12 cellular contexts compared by ENCODE assay signal in genomic region chr16:164436-165217, GRCh38. TPM values are rescaled to one million over a fixed set of nuclear protein-coding genes. Genes with fewer than 3 reads are reported as not detected.
DNase-seq lines count a peak whose midpoint lies in the region; ATAC-seq and TF ChIP-seq lines count a peak whose summit lies in the region.
"Not testable (repeated sequence)": the region's sequence is repeated elsewhere in the genome, so short reads cannot be mapped to it uniquely, and the experiment has no call there.
"Had no signal": no experiment of that assay in that cellular context is flagged by ENCODE, and none has a peak within 500 bp of the region (broad histone marks: within the 10 kb centered on the region; RNA-seq: fewer than 3 reads in every experiment).

No MANE protein-coding gene starts in this region.

- H3K79me1 ChIP-seq in mesendoderm (ENCODE audit: low read length) = not testable (repeated sequence)

- not testable (repeated sequence) for H3K79me2 ChIP-seq in SK-N-SH (ENCODE audit: insufficient read depth); hepatocyte; mesendoderm (ENCODE audit: control insufficient read depth, insufficient read depth, low read length)

- TF ChIP-seq CTCF in GM13977 (IDR thresholded peaks at IDR 0.05; ENCODE audit: extremely low read depth, insufficient read depth, missing control alignments); SK-N-SH (IDR thresholded peaks at IDR 0.05); epithelial cell of proximal tubule (conservative IDR thresholded peaks at IDR 0.05; ENCODE audit: low read depth, low read length); hepatocyte (IDR thresholded peaks at IDR 0.05; ENCODE audit: poor library complexity): not testable (repeated sequence)

- H3K56ac ChIP-seq in mesendoderm (ENCODE audit: low read length) = not testable (repeated sequence)

- DNase-seq in AG20443 (ENCODE audit: low spot score) (peak; percentile 28), GM13977 (ENCODE audit: low spot score) (peak; percentile 82), SK-N-SH (peak; percentile 94)
- DNase-seq in activated naive CD4-positive, alpha-beta T cell treated with anti-CD3 and anti-CD28 coated beads, Interleukin-2, amount 50 U/mL, for 72 hours (ENCODE audit: low spot score in 2 of 2); epithelial cell of proximal tubule (ENCODE audit: low read depth); hepatocyte (ENCODE audit: low spot score); mesendoderm: not testable (repeated sequence)

- H2AFZ ChIP-seq in SK-N-SH (ENCODE audit: low read depth); hepatocyte: not testable (repeated sequence)

- not testable (repeated sequence) for H2BK15ac ChIP-seq in mesendoderm (replicated peaks; ENCODE audit: low read depth)

- TF ChIP-seq EP300 in SK-N-SH (IDR thresholded peaks at IDR 0.05; ENCODE audit: borderline replicate concordance in 1 of 2, low read depth in 1 of 2, low read length in 1 of 2) = not testable (repeated sequence)

- H4K20me1 ChIP-seq in SK-N-SH (ENCODE audit: insufficient read depth); hepatocyte (ENCODE audit: insufficient read depth, poor library complexity, severe bottlenecking): not testable (repeated sequence)

- in situ Hi-C loops in GM13977 (cut with MboI; ENCODE audit: low pct_unique_long_range_greater_than_20kb, low sequenced_read_pairs, unreplicated experiment) = not testable (repeated sequence)

- H3K9me3 ChIP-seq in SK-N-SH; hepatocyte (ENCODE audit: low read depth); skeletal muscle satellite cell (replicated peaks; ENCODE audit: low read length): not testable (repeated sequence)

- H3K9me2 ChIP-seq in SK-N-SH; hepatocyte (replicated peaks; ENCODE audit: insufficient read depth): not testable (repeated sequence)

- not testable (repeated sequence) for H4K8ac ChIP-seq in mesendoderm (ENCODE audit: low read depth, low read length)

- not testable (repeated sequence) for H3K9me3 Mint-ChIP-seq in activated naive CD4-positive, alpha-beta T cell treated with anti-CD3 and anti-CD28 coated beads, Interleukin-2, amount 50 U/mL, for 72 hours

- H4K5ac ChIP-seq in mesendoderm (ENCODE audit: low read length) = not testable (repeated sequence)

- 0% methylated on average over 6 of the region's 113 CpGs for WGBS in SK-N-SH (ENCODE audit: low lambda C conversion rate)
- 4% methylated on average over 10 of the region's 113 CpGs for WGBS in hepatocyte (ENCODE audit: low lambda C conversion rate, missing lambda C conversion rate)
- no CpG with 5 or more reads among the region's 113 CpGs for WGBS in mesendoderm (ENCODE audit: extremely low coverage, insufficient coverage, low lambda C conversion rate)

- peaks cover 0 to 13% of the 10 kb centered on the region in 2 experiments; a peak in 1 of 4 replicates for H3K4me1 ChIP-seq in SK-N-SH (ENCODE audit: control insufficient read depth in 1 of 2, insufficient read depth in 2 of 2, low read depth in 1 of 2, low read length in 1 of 2)
- not testable (repeated sequence) for H3K4me1 ChIP-seq in hepatocyte (ENCODE audit: insufficient read depth); mesendoderm (ENCODE audit: control insufficient read depth, low read depth, low read length); skeletal muscle satellite cell (ENCODE audit: control insufficient read depth, insufficient read depth, low read length)

- not testable (repeated sequence) for H2BK120ac ChIP-seq in mesendoderm (ENCODE audit: low read depth, low read length)

- POLR2A ChIA-PET in SK-N-SH (lab: Yijun Ruan, JAX) = not testable (repeated sequence)

- not testable (repeated sequence) for H2BK5ac ChIP-seq in mesendoderm (ENCODE audit: low read length)

- not testable (repeated sequence) for H2AK5ac ChIP-seq in mesendoderm (ENCODE audit: low read length)

- not testable (repeated sequence) for H3K18ac ChIP-seq in mesendoderm (ENCODE audit: low read length)

- H3K4me2 ChIP-seq in SK-N-SH (peak overlapping the region; percentile 74), hepatocyte (peak overlapping the region; percentile 67), mesendoderm (ENCODE audit: low read length) (peak overlapping the region; percentile 14), skeletal muscle satellite cell (ENCODE audit: low read length) (peak overlapping the region; percentile 46)

- H3K4ac ChIP-seq in mesendoderm (ENCODE audit: low read depth, low read length) = not testable (repeated sequence)

- ATAC-seq in activated naive CD4-positive, alpha-beta T cell treated with anti-CD3 and anti-CD28 coated beads, Interleukin-2, amount 50 U/mL, for 72 hours = peak; percentile 41 to 67

- not testable (repeated sequence) for H3K36me3 ChIP-seq in SK-N-SH (replicated peaks in 1 of 2; ENCODE audit: control insufficient read depth in 1 of 2, insufficient read depth in 2 of 2, low read length in 1 of 2); hepatocyte (replicated peaks; ENCODE audit: insufficient read depth, low read depth); mesendoderm (ENCODE audit: control insufficient read depth, insufficient read depth, low read length); skeletal muscle satellite cell (ENCODE audit: insufficient read depth, low read length)

- TF ChIP-seq RAD21 in SK-N-SH (IDR thresholded peaks at IDR 0.05; ENCODE audit: low read length) = not testable (repeated sequence)

- CTCF ChIA-PET in SK-N-SH (lab: Yijun Ruan, JAX) = interaction anchor here (1.3 to 2.8 kb wide), 6 partner anchors 16 to 197 kb away, joined by 3 to 18 read pairs (median 8); partner anchors contain the start of gene HBQ1

- H3K4me3 ChIP-seq in SK-N-SH (ENCODE audit: low read depth in 2 of 2, low read length in 1 of 2) = peak overlapping the region in 1 of 2 experiments; percentile 32; a peak in 2 of 4 replicates
- H3K4me3 ChIP-seq in epithelial cell of proximal tubule (ENCODE audit: low read depth, low read length) = peak overlapping the region; percentile 6
- not testable (repeated sequence) for H3K4me3 ChIP-seq in hepatocyte; mesendoderm (ENCODE audit: low read length); skeletal muscle satellite cell (ENCODE audit: low read length)

- not testable (repeated sequence) for H3F3A ChIP-seq in SK-N-SH (replicated peaks; ENCODE audit: insufficient read depth)

- not testable (repeated sequence) for H3K9ac ChIP-seq in SK-N-SH; mesendoderm (ENCODE audit: low read length); skeletal muscle satellite cell (ENCODE audit: low read depth, low read length)

- H3K27me3 ChIP-seq in SK-N-SH (ENCODE audit: insufficient read depth) (peaks cover 28% of the 10 kb centered on the region), hepatocyte (peaks cover 63% of the 10 kb centered on the region), mesendoderm (ENCODE audit: insufficient read depth, low read length, poor library complexity) (peaks cover 31% of the 10 kb centered on the region), skeletal muscle satellite cell (ENCODE audit: control insufficient read depth, insufficient read depth, low read length) (peaks cover 47% of the 10 kb centered on the region)

- H3K36me3 Mint-ChIP-seq in activated naive CD4-positive, alpha-beta T cell treated with anti-CD3 and anti-CD28 coated beads, Interleukin-2, amount 50 U/mL, for 72 hours = not testable (repeated sequence)

- not testable (repeated sequence) for H3K27ac Mint-ChIP-seq in activated naive CD4-positive, alpha-beta T cell treated with anti-CD3 and anti-CD28 coated beads, Interleukin-2, amount 50 U/mL, for 72 hours

- not testable (repeated sequence) for H3K23ac ChIP-seq in mesendoderm (ENCODE audit: low read length)

- not testable (repeated sequence) for H3K27ac ChIP-seq in SK-N-SH (ENCODE audit: low read depth in 2 of 2, low read length in 1 of 2); hepatocyte; mesendoderm (ENCODE audit: low read depth, low read length)

RNA-seq across cellular contexts. Expression of gene HBM, which starts 1.2 kb away (rescaled TPM):
- polyA plus RNA-seq in SK-N-SH (2012; rRNA removed) (not detected in 2 replicates), hepatocyte (not detected in 2 replicates)
- not detected in 2 replicates for polyA plus RNA-seq in SK-N-SH (2012; cell fraction: cytosol; rRNA removed)
- polyA plus RNA-seq in SK-N-SH (2012; cell fraction: nucleus; rRNA removed) = not detected in 2 replicates
- not detected for total RNA-seq in activated naive CD4-positive, alpha-beta T cell treated with anti-CD3 and anti-CD28 coated beads, Interleukin-2, amount 50 U/mL, for 72 hours
- total RNA-seq in epithelial cell of proximal tubule (not detected in 2 replicates), hepatocyte (not detected in 2 replicates)
- polyA plus RNA-seq in mesendoderm (2013, experiment 1 of 2) = not detected
- not detected for polyA plus RNA-seq in mesendoderm (2013, experiment 2 of 2)
- total RNA-seq in skeletal muscle satellite cell (2012; rRNA removed) = not detected in 2 replicates
- total RNA-seq: activated naive CD4-positive, alpha-beta T cell treated with anti-CD3 and anti-CD28 coated beads for 36 hours; G401; mononuclear cell; T-helper 2 cell treated with Interferon-gamma antibody and Interleukin-4, amounts not matched to agents 100 ng/mL and 5 ng/mL, for 36 hours had no signal

RNA-seq across cellular contexts. Expression of gene HBA2, which starts 8.0 kb away (rescaled TPM):
- not detected in 2 replicates for polyA plus RNA-seq in SK-N-SH (2012; rRNA removed)
- polyA plus RNA-seq in SK-N-SH (2012; cell fraction: cytosol; rRNA removed) = not detected in 2 replicates
- not detected in 2 replicates for polyA plus RNA-seq in SK-N-SH (2012; cell fraction: nucleus; rRNA removed)
- total RNA-seq in activated naive CD4-positive, alpha-beta T cell treated with anti-CD3 and anti-CD28 coated beads, Interleukin-2, amount 50 U/mL, for 72 hours = not detected
- not detected in 2 replicates for total RNA-seq in epithelial cell of proximal tubule
- not detected in 2 replicates for total RNA-seq in hepatocyte
- not detected in 2 replicates for polyA plus RNA-seq in hepatocyte
- 0.93 TPM for polyA plus RNA-seq in mesendoderm (2013, experiment 1 of 2)
- 1.5 TPM for polyA plus RNA-seq in mesendoderm (2013, experiment 2 of 2)
- 0.87 and 1.0 TPM in 2 replicates for total RNA-seq in skeletal muscle satellite cell (2012; rRNA removed)
- total RNA-seq: G401; T-helper 2 cell treated with Interferon-gamma antibody and Interleukin-4, amounts not matched to agents 100 ng/mL and 5 ng/mL, for 36 hours had no signal

RNA-seq across cellular contexts. Expression of gene HBA1, which starts 11.9 kb away (rescaled TPM):
- polyA plus RNA-seq in SK-N-SH (2012; rRNA removed) (not detected in 2 replicates), hepatocyte (1.9 TPM in 1 of 2 replicates, not detected in the other)
- not detected in 2 replicates for polyA plus RNA-seq in SK-N-SH (2012; cell fraction: cytosol; rRNA removed)
- not detected in 2 replicates for polyA plus RNA-seq in SK-N-SH (2012; cell fraction: nucleus; rRNA removed)
- not detected for total RNA-seq in activated naive CD4-positive, alpha-beta T cell treated with anti-CD3 and anti-CD28 coated beads, Interleukin-2, amount 50 U/mL, for 72 hours
- total RNA-seq in epithelial cell of proximal tubule (not detected in 2 replicates), hepatocyte (not detected in 2 replicates)
- polyA plus RNA-seq in mesendoderm (2013, experiment 1 of 2) = 4.4 TPM
- polyA plus RNA-seq in mesendoderm (2013, experiment 2 of 2) = 3.1 TPM
- total RNA-seq in skeletal muscle satellite cell (2012; rRNA removed) = not detected in 2 replicates
- total RNA-seq: activated naive CD4-positive, alpha-beta T cell treated with anti-CD3 and anti-CD28 coated beads for 36 hours; G401; T-helper 2 cell treated with Interferon-gamma antibody and Interleukin-4, amounts not matched to agents 100 ng/mL and 5 ng/mL, for 36 hours had no signal

RNA-seq across cellular contexts. Expression of gene HBZ, which starts 12.2 kb away (rescaled TPM):
- not detected in 2 replicates for polyA plus RNA-seq in SK-N-SH (2012; rRNA removed)
- not detected in 2 replicates for polyA plus RNA-seq in SK-N-SH (2012; cell fraction: cytosol; rRNA removed)
- polyA plus RNA-seq in SK-N-SH (2012; cell fraction: nucleus; rRNA removed) = not detected in 2 replicates
- not detected for total RNA-seq in activated naive CD4-positive, alpha-beta T cell treated with anti-CD3 and anti-CD28 coated beads, Interleukin-2, amount 50 U/mL, for 72 hours
- total RNA-seq in epithelial cell of proximal tubule = not detected in 2 replicates
- total RNA-seq in hepatocyte = not detected in 2 replicates
- 0.28 TPM in 1 of 2 replicates, not detected in the other for polyA plus RNA-seq in hepatocyte
- not detected for polyA plus RNA-seq in mesendoderm (2013, experiment 1 of 2)
- not detected for polyA plus RNA-seq in mesendoderm (2013, experiment 2 of 2)
- not detected in 2 replicates for total RNA-seq in skeletal muscle satellite cell (2012; rRNA removed)
- total RNA-seq: activated naive CD4-positive, alpha-beta T cell treated with anti-CD3 and anti-CD28 coated beads for 36 hours; G401; mononuclear cell; T-helper 2 cell treated with Interferon-gamma antibody and Interleukin-4, amounts not matched to agents 100 ng/mL and 5 ng/mL, for 36 hours had no signal

RNA-seq across cellular contexts. Expression of gene HBQ1, which starts 15.6 kb away (rescaled TPM):
- polyA plus RNA-seq in SK-N-SH (2012; rRNA removed) (2.7 and 5.2 TPM in 2 replicates), hepatocyte (0.30 TPM in 1 of 2 replicates, not detected in the other)
- polyA plus RNA-seq in SK-N-SH (2012; cell fraction: cytosol; rRNA removed) = 1.9 and 2.5 TPM in 2 replicates
- polyA plus RNA-seq in SK-N-SH (2012; cell fraction: nucleus; rRNA removed) = 3.3 and 8.4 TPM in 2 replicates
- 1 to 10 TPM in 1 of 2 donors, not detected in 1; 2.1 TPM for total RNA-seq in activated naive CD4-positive, alpha-beta T cell treated with anti-CD3 and anti-CD28 coated beads, Interleukin-2, amount 50 U/mL, for 72 hours
- total RNA-seq in epithelial cell of proximal tubule (1.5 and 12.1 TPM in 2 replicates), hepatocyte (not detected in 2 replicates)
- 0.87 TPM for polyA plus RNA-seq in mesendoderm (2013, experiment 1 of 2)
- polyA plus RNA-seq in mesendoderm (2013, experiment 2 of 2) = 0.88 TPM
- total RNA-seq in skeletal muscle satellite cell (2012; rRNA removed) = 0.87 TPM in 1 of 2 replicates, not detected in the other
- total RNA-seq: mononuclear cell; T-helper 2 cell treated with Interferon-gamma antibody and Interleukin-4, amounts not matched to agents 100 ng/mL and 5 ng/mL, for 36 hours had no signal

Comparison
In these comparisons a context has a peak if more than half of its experiments do, and no peak if none do; other contexts are left out.
1. H3K4me2 ChIP-seq: peak in every context shown above with its lines; median percentile 74 in SK-N-SH; 67 in hepatocyte; 46 in skeletal muscle satellite cell; 14 in mesendoderm.